Comparison of ENCODE assay signal across 15 cellular contexts in genomic region chr6:134642819-134643218, GRCh38.
A peak's percentile ranks its signal among the peaks of the same experiment; 100 is the strongest.
DNase-seq lines count a peak whose midpoint lies in the region; ATAC-seq, FAIRE-seq and TF ChIP-seq lines count a peak whose summit lies in the region.
"Had no signal": no experiment of that assay in that cellular context is flagged by ENCODE, and none has a peak within 500 bp of the region (broad histone marks: within the 10 kb centered on the region; RNA-seq: fewer than 3 reads in every experiment).

No MANE protein-coding gene starts in this region.

- no peaks in the 10 kb centered on the region for H3K27me3 Mint-ChIP-seq in activated naive CD8-positive, alpha-beta T cell treated with anti-CD3 and anti-CD28 coated beads, Interleukin-2, amount 50 U/mL, for 24 hours
- H3K27me3 Mint-ChIP-seq: CD4-positive, CD25-positive, alpha-beta regulatory T cell had no signal

- H3K9me3 ChIP-seq in liver (ENCODE audit: control insufficient read depth in 4 of 4, low read length in 3 of 4) = no peaks in the 10 kb centered on the region
- H3K9me3 ChIP-seq in HepG2 (ENCODE audit: low read length) = no peaks in the 10 kb centered on the region
- H3K9me3 ChIP-seq in keratinocyte (ENCODE audit: control insufficient read depth, low read depth, low read length) = no peaks in the 10 kb centered on the region
- H3K9me3 ChIP-seq in parathyroid adenoma (ENCODE audit: control insufficient read depth, low read length) = no peaks in the 10 kb centered on the region
- H3K9me3 ChIP-seq: BLaER1 treated with 17β-estradiol and CSF1 and Interleukin-3, amounts not matched to agents 10 nM and 100 nM had no signal

- peaks cover 9% of the 10 kb centered on the region for H3K4me1 Mint-ChIP-seq in activated naive CD8-positive, alpha-beta T cell treated with anti-CD3 and anti-CD28 coated beads, Interleukin-2, amount 50 U/mL, for 24 hours

- H3K4me1 ChIP-seq in liver (ENCODE audit: control insufficient read depth in 4 of 4, insufficient read depth in 4 of 4, low read length in 3 of 4) (peaks cover 0 to 9% (median 0%) of the 10 kb centered on the region in 4 donors), HepG2 (ENCODE audit: insufficient read depth, low read length) (0 out of 2 replicates have a peak, but pooled peaks cover 4% of the 10 kb centered on the region), keratinocyte (ENCODE audit: control insufficient read depth, extremely low read depth, insufficient read depth, low read length) (peaks cover 32% of the 10 kb centered on the region), parathyroid adenoma (peaks cover 25% of the 10 kb centered on the region)

- no peaks in the 10 kb centered on the region for H3K36me3 Mint-ChIP-seq in activated naive CD8-positive, alpha-beta T cell treated with anti-CD3 and anti-CD28 coated beads, Interleukin-2, amount 50 U/mL, for 24 hours (ENCODE audit: low read depth)
- H3K36me3 Mint-ChIP-seq: CD4-positive, CD25-positive, alpha-beta regulatory T cell had no signal

- H3K4me3 Mint-ChIP-seq in activated naive CD8-positive, alpha-beta T cell treated with anti-CD3 and anti-CD28 coated beads, Interleukin-2, amount 50 U/mL, for 24 hours = no peak overlapping the region
- H3K4me3 Mint-ChIP-seq: CD4-positive, CD25-positive, alpha-beta regulatory T cell; GM23338 had no signal

- no peak overlapping the region for H3K27ac ChIP-seq in liver (ENCODE audit: low read depth in 1 of 2, low read length in 2 of 2)
- no peak overlapping the region for H3K27ac ChIP-seq in HepG2 (ENCODE audit: extremely low read length, insufficient read depth, low read length)
- no peak overlapping the region for H3K27ac ChIP-seq in keratinocyte (ENCODE audit: control insufficient read depth, insufficient read depth, low read length)
- H3K27ac ChIP-seq in parathyroid adenoma = peak overlapping the region; percentile 0
- H3K27ac ChIP-seq: HL-60 had no signal

- dilution Hi-C loops in keratinocyte (cut with MboI; ENCODE audit: extremely low pct_ligation_motif_present, low sequenced_read_pairs) = no loop called here

- in situ Hi-C loops in HepG2 (cut with HindIII; ENCODE audit: extremely low pct_ligation_motif_present, low pct_unique_long_range_greater_than_20kb) = loop anchor here (5.0 kb wide), 1 partner anchor 471 kb away; no protein-coding TSS in a partner anchor

- no peak for TF ChIP-seq POLR2A in HepG2 (IDR thresholded peaks at IDR 0.05; ENCODE audit: insufficient read depth in 1 of 2, low read depth in 2 of 2, low read length in 2 of 2)

- no peaks in the 10 kb centered on the region for H3K9me1 ChIP-seq in keratinocyte (ENCODE audit: control insufficient read depth, extremely low read depth, insufficient read depth, low read length)

- H3K36me3 ChIP-seq in liver (ENCODE audit: control insufficient read depth in 4 of 4, insufficient read depth in 3 of 4, low read depth in 1 of 4, low read length in 3 of 4) = no peaks in the 10 kb centered on the region
- no peaks in the 10 kb centered on the region for H3K36me3 ChIP-seq in HepG2 (replicated peaks in 1 of 2; ENCODE audit: control insufficient read depth in 1 of 2, insufficient read depth in 2 of 2, low read length in 2 of 2)
- H3K36me3 ChIP-seq in keratinocyte (ENCODE audit: control insufficient read depth in 2 of 2, extremely low read depth in 1 of 2, insufficient read depth in 2 of 2, low read length in 2 of 2) = no peaks in the 10 kb centered on the region
- H3K36me3 ChIP-seq in parathyroid adenoma (ENCODE audit: control insufficient read depth, insufficient read depth, low read length) = no peaks in the 10 kb centered on the region
- H3K36me3 ChIP-seq: BLaER1 treated with 17β-estradiol and CSF1 and Interleukin-3, amounts not matched to agents 10 nM and 100 nM had no signal

- CTCF ChIA-PET in HepG2 (lab: Yijun Ruan, JAX; ENCODE audit: low intra/inter-chr PET ratio, low total read pairs) = interaction anchor here (4.8 kb wide), 1 partner anchor 470 kb away, joined by 78 read pairs; no protein-coding TSS in a partner anchor

- H3K4me3 ChIP-seq in liver (ENCODE audit: low read depth in 1 of 3, low read length in 3 of 3) (no peak overlapping the region), HepG2 (replicated peaks in 1 of 3; ENCODE audit: insufficient read depth in 1 of 3, low read depth in 2 of 3, low read length in 3 of 3) (no peak overlapping the region), keratinocyte (ENCODE audit: control insufficient read depth in 2 of 3, extremely low read depth in 1 of 3, insufficient read depth in 2 of 3, low read depth in 1 of 3, low read length in 3 of 3) (no peak overlapping the region), parathyroid adenoma (ENCODE audit: low read depth, low read length) (no peak overlapping the region)
- H3K4me3 ChIP-seq: BLaER1 treated with 17β-estradiol and CSF1 and Interleukin-3, amounts not matched to agents 10 nM and 100 nM; GM23338 had no signal

- H2AFZ ChIP-seq in HepG2 (ENCODE audit: low read length) (no peak overlapping the region), keratinocyte (ENCODE audit: control insufficient read depth, low read length) (no peak overlapping the region), parathyroid adenoma (peak overlapping the region; percentile 36)

- H3K27ac Mint-ChIP-seq in activated naive CD8-positive, alpha-beta T cell treated with anti-CD3 and anti-CD28 coated beads, Interleukin-2, amount 50 U/mL, for 24 hours = no peak overlapping the region
- H3K27ac Mint-ChIP-seq: GM23338 had no signal

- FAIRE-seq in HepG2 (lab: Jason Lieb, UNC) (no peak), keratinocyte (lab: Jason Lieb, UNC) (peak; percentile 5)

- no peak for TF ChIP-seq RAD21 in liver (IDR thresholded peaks at IDR 0.05)
- no peak for TF ChIP-seq RAD21 in HepG2 (CRISPR knock-in tag; IDR thresholded peaks at IDR 0.05)

- no peak for ATAC-seq in HepG2
- ATAC-seq in GM21723 (IDR thresholded peaks at IDR 0.05; ENCODE audit: unreplicated experiment) = no peak
- no peak for ATAC-seq in activated naive CD8-positive, alpha-beta T cell treated with anti-CD3 and anti-CD28 coated beads, Interleukin-2, amount 50 U/mL, for 24 hours
- ATAC-seq: GM23338 had no signal

- intact Hi-C loops in HepG2 (cut with micrococcal nuclease; ENCODE audit: unreplicated experiment) = loop anchor here (10.0 kb wide), 1 partner anchor 188 kb away; no protein-coding TSS in a partner anchor

- no peak overlapping the region for H3K9ac ChIP-seq in liver (ENCODE audit: low read depth in 1 of 2, low read length in 2 of 2)
- no peak overlapping the region for H3K9ac ChIP-seq in HepG2 (ENCODE audit: insufficient read depth, low read depth, low read length)
- no peak overlapping the region for H3K9ac ChIP-seq in keratinocyte (ENCODE audit: control insufficient read depth, extremely low read depth, insufficient read depth, low read length)
- no peak overlapping the region for H3K9ac ChIP-seq in parathyroid adenoma
- H3K9ac ChIP-seq: BLaER1 treated with 17β-estradiol and CSF1 and Interleukin-3, amounts not matched to agents 10 nM and 100 nM had no signal

- DNase-seq in HepG2 (ENCODE audit: low spot score) (no peak), keratinocyte (ENCODE audit: low read depth, low spot score) (no peak), NCI-H69 (lab: John Stamatoyannopoulos, UW) (no peak)
- DNase-seq in activated naive CD4-positive, alpha-beta T cell (lab: John Stamatoyannopoulos, UW) = no peak
- no peak for DNase-seq in activated naive CD8-positive, alpha-beta T cell treated with anti-CD3 and anti-CD28 coated beads, Interleukin-2, amount 50 U/mL, for 24 hours
- DNase-seq: ACHN; CD4-positive, CD25-positive, alpha-beta regulatory T cell; DMS53; H7 had no signal

- H3K79me2 ChIP-seq in HepG2 (ENCODE audit: insufficient read depth, low read length) = no peaks in the 10 kb centered on the region
- H3K79me2 ChIP-seq in keratinocyte (ENCODE audit: control insufficient read depth, insufficient read depth, low read length) = no peaks in the 10 kb centered on the region
- no peaks in the 10 kb centered on the region for H3K79me2 ChIP-seq in parathyroid adenoma

- TF ChIP-seq EP300 in HepG2 (IDR thresholded peaks at IDR 0.05; ENCODE audit: low read depth in 2 of 2, low read length in 2 of 2) (no peak), HepG2 (CRISPR knock-in tag; IDR thresholded peaks at IDR 0.05; ENCODE audit: borderline replicate concordance) (no peak)

- no peaks in the 10 kb centered on the region for H3K27me3 ChIP-seq in liver (ENCODE audit: control insufficient read depth in 4 of 4, insufficient read depth in 4 of 4, low read length in 3 of 4)
- H3K27me3 ChIP-seq in HepG2 (ENCODE audit: control insufficient read depth in 1 of 2, insufficient read depth in 2 of 2, low read length in 2 of 2) = no peaks in the 10 kb centered on the region
- H3K27me3 ChIP-seq in keratinocyte (ENCODE audit: control insufficient read depth, extremely low read depth, insufficient read depth, low read length) = no peaks in the 10 kb centered on the region
- H3K27me3 ChIP-seq in parathyroid adenoma (ENCODE audit: control insufficient read depth, insufficient read depth, low read length) = no peaks in the 10 kb centered on the region
- H3K27me3 ChIP-seq: BLaER1 treated with 17β-estradiol and CSF1 and Interleukin-3, amounts not matched to agents 10 nM and 100 nM had no signal

- H3K4me2 ChIP-seq in HepG2 (ENCODE audit: low read depth, low read length) = no peak overlapping the region
- H3K4me2 ChIP-seq in keratinocyte (ENCODE audit: control insufficient read depth, extremely low read depth, insufficient read depth, low read depth, low read length) = no peak overlapping the region
- no peak overlapping the region for H3K4me2 ChIP-seq in parathyroid adenoma (ENCODE audit: low read length)
- H3K4me2 ChIP-seq: GM23338 had no signal

- no peak for TF ChIP-seq CTCF in liver (IDR thresholded peaks at IDR 0.05; ENCODE audit: low read depth, low read length, missing input control)
- no peak for TF ChIP-seq CTCF in HepG2 (CRISPR knock-in tag; IDR thresholded peaks at IDR 0.05)
- TF ChIP-seq CTCF in keratinocyte (optimal IDR thresholded peaks at IDR 0.05 in 1 of 3, IDR thresholded peaks at IDR 0.05 in 1 of 3, conservative IDR thresholded peaks at IDR 0.05 in 1 of 3; ENCODE audit: extremely low read depth in 1 of 3, insufficient read depth in 2 of 3, low read length in 3 of 3) = no peak
- no peak for TF ChIP-seq CTCF in parathyroid adenoma (IDR thresholded peaks at IDR 0.05)

- H3K9me3 Mint-ChIP-seq in activated naive CD8-positive, alpha-beta T cell treated with anti-CD3 and anti-CD28 coated beads, Interleukin-2, amount 50 U/mL, for 24 hours = no peaks in the 10 kb centered on the region
- H3K9me3 Mint-ChIP-seq: CD4-positive, CD25-positive, alpha-beta regulatory T cell; GM23338 had no signal

- WGBS in liver = 46% methylated on average over 4 of the region's 4 CpGs
- 5% methylated on average over 4 of the region's 4 CpGs for WGBS in HepG2 (ENCODE audit: low lambda C conversion rate)

- POLR2A ChIA-PET in HepG2 (lab: Yijun Ruan, JAX) = no interaction called here

- BruUV-seq in HepG2 (replicated peaks; lab: Mats Ljungman, UMichigan) = no TSS peak

- H4K20me1 ChIP-seq in HepG2 (ENCODE audit: insufficient read depth, low read length) (no peaks in the 10 kb centered on the region), keratinocyte (ENCODE audit: control insufficient read depth, extremely low read depth, insufficient read depth, low read length) (no peaks in the 10 kb centered on the region)
- H4K20me1 ChIP-seq: BLaER1 treated with 17β-estradiol and CSF1 and Interleukin-3, amounts not matched to agents 10 nM and 100 nM had no signal

TF ChIP-seq in liver, 16 proteins besides CTCF, POLR2A, EP300 and RAD21 (continues in another document):
- no peak for TF ChIP-seq TAF1 (conservative IDR thresholded peaks at IDR 0.05)

TF ChIP-seq in HepG2, 621 proteins besides CTCF, POLR2A, EP300 and RAD21 (continues in another document):
- TF ChIP-seq ZNF780A (CRISPR knock-in tag; IDR thresholded peaks at IDR 0.05) = no peak
